Comparison of ENCODE assay signal across 29 cellular contexts in genomic region chr17:58538801-58539410, GRCh38. TPM values are rescaled to one million over a fixed set of nuclear protein-coding genes. Genes with fewer than 3 reads are reported as not detected.
DNase-seq lines count a peak whose midpoint lies in the region; ATAC-seq and TF ChIP-seq lines count a peak whose summit lies in the region.
"Had no signal": no experiment of that assay in that cellular context is flagged by ENCODE, and none has a peak within 500 bp of the region (broad histone marks: within the 10 kb centered on the region; RNA-seq: fewer than 3 reads in every experiment).

No MANE protein-coding gene starts in this region.

- DNase-seq in Right ventricle myocardium inferior (ENCODE audit: missing footprints) (no peak), cardiac septum (ENCODE audit: low spot score) (no peak), heart right ventricle (no peak), spleen (no peak), endodermal cell (no peak), NCI-H1105 treated with DMSO at 0.1 percent for 48 hours (lab: John Stamatoyannopoulos, UW) (no peak)
- DNase-seq in activated T-helper 1 cell treated with anti-CD3 and anti-CD28 coated beads, Interleukin-12 subunit alpha, Interleukin-12 subunit beta, Interleukin-2, Interleukin-4 antibody, amounts not matched to agents 30 ng/mL and 10 ng/mL and 1 ng/mL, durations not matched to agents 14 hours and 24 hours and 36 hours (ENCODE audit: low spot score), result no peak
- DNase-seq: activated CD4-positive, alpha-beta memory T cell treated with anti-CD3 and anti-CD28 coated beads, Interleukin-2, amount 10 ng/mL, durations not matched to agents 7 days and 5 days; activated CD8-positive, alpha-beta memory T cell treated with anti-CD3 and anti-CD28 coated beads, Interleukin-2, amount 50 U/mL, for 4 hours; activated naive CD4-positive, alpha-beta T cell treated with anti-CD3 and anti-CD28 coated beads, Interleukin-2, amount 10 ng/mL, durations not matched to agents 7 days and 5 days; adrenal gland; CD8-positive, alpha-beta T cell; effector CD4-positive, alpha-beta T cell; HFFc6; NCI-H187 treated with DMSO at 0.1 percent for 48 hours; OCI-M1; stimulated activated CD4-positive, alpha-beta T cell treated with anti-CD3 and anti-CD28 coated beads, Interleukin-15, amount 100 ng/mL, for 24 hours; T-cell had no signal

- ATAC-seq in Right ventricle myocardium inferior, result peak; percentile 41
- ATAC-seq in heart right ventricle, result peak; percentile 39 to 86 (median 68)
- ATAC-seq: CD8-positive, alpha-beta T cell; GM23338; stimulated activated memory B cell treated with anti-CD40 and anti-IgM and Interleukin-4, amounts not matched to agents 10 μg/mL and 1 μg/mL and 100 μg/mL, for 72 hours; T-cell had no signal

- H3K27me3 ChIP-seq in heart right ventricle (no peaks in the 10 kb centered on the region), spleen (replicated peaks in 1 of 7) (peaks cover 0 to 2% (median 0%) of the 10 kb centered on the region in 7 donors), endodermal cell (ENCODE audit: control insufficient read depth, insufficient read depth, low read length, poor library complexity, severe bottlenecking) (peaks cover 21% of the 10 kb centered on the region)
- H3K27me3 ChIP-seq: adrenal gland had no signal

- TF ChIP-seq CTCF in heart right ventricle (IDR thresholded peaks at IDR 0.05) (no peak), spleen (IDR thresholded peaks at IDR 0.05 in 8 of 11, conservative IDR thresholded peaks at IDR 0.05 in 3 of 11) (no peak), endodermal cell (conservative IDR thresholded peaks at IDR 0.05) (no peak)

- H3K4me1 ChIP-seq in heart right ventricle, result peaks cover 7 to 54% (median 33%) of the 10 kb centered on the region in 9 donors
- peaks cover 0 to 37% (median 18%) of the 10 kb centered on the region in 6 donors for H3K4me1 ChIP-seq in spleen
- H3K4me1 ChIP-seq in endodermal cell (ENCODE audit: control insufficient read depth, insufficient read depth, low read length), result no peaks in the 10 kb centered on the region
- H3K4me1 ChIP-seq: prostate gland, sigmoid colon had no signal

- H3K4me3 ChIP-seq in heart right ventricle (peak overlapping the region in 3 of 10 donors; percentile 4 to 37 (median 20)), spleen (no peak overlapping the region), endodermal cell (ENCODE audit: low read length) (no peak overlapping the region)
- H3K4me3 ChIP-seq: adrenal gland, GM23338, prostate gland, sigmoid colon had no signal

- H3K9me3 Mint-ChIP-seq in endodermal cell, result no peaks in the 10 kb centered on the region
- H3K9me3 Mint-ChIP-seq in activated T-helper 1 cell treated with anti-CD3 and anti-CD28 coated beads, Interleukin-12 subunit alpha, Interleukin-12 subunit beta, Interleukin-2, Interleukin-4 antibody, amounts not matched to agents 30 ng/mL and 10 ng/mL and 1 ng/mL, durations not matched to agents 14 hours and 24 hours and 36 hours, result no peaks in the 10 kb centered on the region
- H3K9me3 Mint-ChIP-seq: activated CD4-positive, alpha-beta memory T cell treated with anti-CD3 and anti-CD28 coated beads, Interleukin-2, amount 10 ng/mL, durations not matched to agents 7 days and 5 days; activated naive CD4-positive, alpha-beta T cell treated with anti-CD3 and anti-CD28 coated beads, Interleukin-2, amount 10 ng/mL, durations not matched to agents 7 days and 5 days; brain; CD8-positive, alpha-beta T cell; GM23338; HFFc6; IgD-negative memory B cell; stimulated activated memory B cell treated with anti-CD40 and anti-IgM and Interleukin-4, amounts not matched to agents 10 μg/mL and 1 μg/mL and 100 μg/mL, for 72 hours; T-cell; type B pancreatic cell had no signal

- WGBS in heart right ventricle, 2 donors, result 21 to 25% methylated on average over 6 of the region's 6 CpGs
- 37 to 69% (median 58%) methylated on average over 3 to 6 of the region's 6 CpGs for WGBS in spleen, 5 donors
- WGBS in endodermal cell (ENCODE audit: insufficient coverage in 1 of 2, insufficient read length in 1 of 2), 2 experiments, result 90 to 92% methylated on average over 4 to 6 of the region's 6 CpGs

- peaks cover 41% of the 10 kb centered on the region for H3K27me3 Mint-ChIP-seq in endodermal cell (ENCODE audit: insufficient read depth)
- peaks cover 20% of the 10 kb centered on the region for H3K27me3 Mint-ChIP-seq in activated T-helper 1 cell treated with anti-CD3 and anti-CD28 coated beads, Interleukin-12 subunit alpha, Interleukin-12 subunit beta, Interleukin-2, Interleukin-4 antibody, amounts not matched to agents 30 ng/mL and 10 ng/mL and 1 ng/mL, durations not matched to agents 14 hours and 24 hours and 36 hours (ENCODE audit: insufficient read depth)

- intact Hi-C loops in Right ventricle myocardium inferior (cut with DNase I) (loop anchor here (5.0 kb wide), 1 partner anchor 38 kb away; no protein-coding TSS in a partner anchor), cardiac septum (cut with DNase I) (no loop called here), heart right ventricle (cut with DNase I) (loop anchor here in 2 of 10 donors (5.0 kb wide), 2 partner anchors 33 to 93 kb away; no protein-coding TSS in a partner anchor), spleen (cut with DNase I; ENCODE audit: low total_unique reads) (no loop called here)
- intact Hi-C loops in activated T-helper 1 cell treated with anti-CD3 and anti-CD28 coated beads, Interleukin-12 subunit alpha, Interleukin-12 subunit beta, Interleukin-2, Interleukin-4 antibody, amounts not matched to agents 30 ng/mL and 10 ng/mL and 1 ng/mL, durations not matched to agents 14 hours and 24 hours and 36 hours (cut with micrococcal nuclease), result no loop called here

- peak overlapping the region; percentile 34 for H3K27ac ChIP-seq in angular gyrus (ENCODE audit: low read depth, low read length)
- peak overlapping the region in 9 of 10 donors; percentile 11 to 80 (median 61) for H3K27ac ChIP-seq in heart right ventricle
- H3K27ac ChIP-seq in spleen, result peak overlapping the region in 7 of 8 donors; percentile 22 to 63 (median 47)
- H3K27ac ChIP-seq in endodermal cell (ENCODE audit: low read depth, low read length), result no peak overlapping the region
- H3K27ac ChIP-seq: adrenal gland, prostate gland, RWPE1, sigmoid colon had no signal

- H3K9me3 ChIP-seq in heart right ventricle (no peaks in the 10 kb centered on the region), spleen (no peaks in the 10 kb centered on the region), endodermal cell (ENCODE audit: control insufficient read depth, low read length) (no peaks in the 10 kb centered on the region)
- H3K9me3 ChIP-seq: adrenal gland, prostate gland, sigmoid colon had no signal

- no peak overlapping the region for H3K4me3 Mint-ChIP-seq in endodermal cell
- H3K4me3 Mint-ChIP-seq in activated T-helper 1 cell treated with anti-CD3 and anti-CD28 coated beads, Interleukin-12 subunit alpha, Interleukin-12 subunit beta, Interleukin-2, Interleukin-4 antibody, amounts not matched to agents 30 ng/mL and 10 ng/mL and 1 ng/mL, durations not matched to agents 14 hours and 24 hours and 36 hours, result no peak overlapping the region
- H3K4me3 Mint-ChIP-seq: activated CD4-positive, alpha-beta memory T cell treated with anti-CD3 and anti-CD28 coated beads, Interleukin-2, amount 10 ng/mL, durations not matched to agents 7 days and 5 days; activated naive CD4-positive, alpha-beta T cell treated with anti-CD3 and anti-CD28 coated beads, Interleukin-2, amount 10 ng/mL, durations not matched to agents 7 days and 5 days; brain; CD8-positive, alpha-beta T cell; GM23338; HFFc6; IgD-negative memory B cell; stimulated activated memory B cell treated with anti-CD40 and anti-IgM and Interleukin-4, amounts not matched to agents 10 μg/mL and 1 μg/mL and 100 μg/mL, for 72 hours; T-cell; type B pancreatic cell had no signal

- no peak for TF ChIP-seq POLR2A in spleen (IDR thresholded peaks at IDR 0.05)

- H3K36me3 ChIP-seq in heart right ventricle (no peaks in the 10 kb centered on the region), spleen (no peaks in the 10 kb centered on the region), endodermal cell (ENCODE audit: control insufficient read depth, insufficient read depth, low read length) (no peaks in the 10 kb centered on the region)
- H3K36me3 ChIP-seq: adrenal gland, prostate gland, sigmoid colon had no signal

- H3K27ac Mint-ChIP-seq in endodermal cell, result no peak overlapping the region
- no peak overlapping the region for H3K27ac Mint-ChIP-seq in activated T-helper 1 cell treated with anti-CD3 and anti-CD28 coated beads, Interleukin-12 subunit alpha, Interleukin-12 subunit beta, Interleukin-2, Interleukin-4 antibody, amounts not matched to agents 30 ng/mL and 10 ng/mL and 1 ng/mL, durations not matched to agents 14 hours and 24 hours and 36 hours
- H3K27ac Mint-ChIP-seq: activated CD4-positive, alpha-beta memory T cell treated with anti-CD3 and anti-CD28 coated beads, Interleukin-2, amount 10 ng/mL, durations not matched to agents 7 days and 5 days; activated naive CD4-positive, alpha-beta T cell treated with anti-CD3 and anti-CD28 coated beads, Interleukin-2, amount 10 ng/mL, durations not matched to agents 7 days and 5 days; CD8-positive, alpha-beta T cell; GM23338; HFFc6; IgD-negative memory B cell; stimulated activated memory B cell treated with anti-CD40 and anti-IgM and Interleukin-4, amounts not matched to agents 10 μg/mL and 1 μg/mL and 100 μg/mL, for 72 hours; T-cell; type B pancreatic cell had no signal

- no peak overlapping the region for H3K9ac ChIP-seq in endodermal cell (ENCODE audit: extremely low read depth, low read length, poor library complexity, severe bottlenecking)

- peaks cover 2% of the 10 kb centered on the region for H3K4me1 Mint-ChIP-seq in endodermal cell
- no peaks in the 10 kb centered on the region for H3K4me1 Mint-ChIP-seq in activated T-helper 1 cell treated with anti-CD3 and anti-CD28 coated beads, Interleukin-12 subunit alpha, Interleukin-12 subunit beta, Interleukin-2, Interleukin-4 antibody, amounts not matched to agents 30 ng/mL and 10 ng/mL and 1 ng/mL, durations not matched to agents 14 hours and 24 hours and 36 hours (ENCODE audit: low read depth)
- H3K4me1 Mint-ChIP-seq: activated CD4-positive, alpha-beta memory T cell treated with anti-CD3 and anti-CD28 coated beads, Interleukin-2, amount 10 ng/mL, durations not matched to agents 7 days and 5 days; activated naive CD4-positive, alpha-beta T cell treated with anti-CD3 and anti-CD28 coated beads, Interleukin-2, amount 10 ng/mL, durations not matched to agents 7 days and 5 days; IgD-negative memory B cell; stimulated activated memory B cell treated with anti-CD40 and anti-IgM and Interleukin-4, amounts not matched to agents 10 μg/mL and 1 μg/mL and 100 μg/mL, for 72 hours; T-cell had no signal

- no peaks in the 10 kb centered on the region for H3K36me3 Mint-ChIP-seq in endodermal cell (ENCODE audit: low read depth)
- no peaks in the 10 kb centered on the region for H3K36me3 Mint-ChIP-seq in activated T-helper 1 cell treated with anti-CD3 and anti-CD28 coated beads, Interleukin-12 subunit alpha, Interleukin-12 subunit beta, Interleukin-2, Interleukin-4 antibody, amounts not matched to agents 30 ng/mL and 10 ng/mL and 1 ng/mL, durations not matched to agents 14 hours and 24 hours and 36 hours (ENCODE audit: low read depth)
- H3K36me3 Mint-ChIP-seq: activated naive CD4-positive, alpha-beta T cell treated with anti-CD3 and anti-CD28 coated beads, Interleukin-2, amount 10 ng/mL, durations not matched to agents 7 days and 5 days; brain; CD8-positive, alpha-beta T cell; IgD-negative memory B cell; stimulated activated memory B cell treated with anti-CD40 and anti-IgM and Interleukin-4, amounts not matched to agents 10 μg/mL and 1 μg/mL and 100 μg/mL, for 72 hours; T-cell; type B pancreatic cell had no signal

RNA-seq across cellular contexts. Expression of gene MTMR4, which starts 24.5 kb away (rescaled TPM):
- total RNA-seq in Right ventricle myocardium inferior, result 14.3 TPM
- 23.4 TPM for total RNA-seq in cardiac septum
- 10 to 100 TPM in 9 of 10 donors, 1 to 10 TPM in 1; 8.5 to 26.6 (median 17.1) TPM for total RNA-seq in heart right ventricle
- polyA plus RNA-seq in heart right ventricle, result 10 to 100 TPM in 1 of 2 donors, 1 to 10 TPM in 1; 9.6 to 12.3 TPM
- total RNA-seq in spleen, result 10 to 100 TPM; 42.0 to 61.9 (median 50.3) TPM
- 10 to 100 TPM; 12.7 to 17.3 (median 14.1) TPM for polyA plus RNA-seq in spleen
- 10 to 100 TPM; 39.4 to 52.9 TPM for total RNA-seq in endodermal cell
- polyA plus RNA-seq in endodermal cell (2013, experiment 1 of 2), result 43.6 TPM
- 39.0 TPM for polyA plus RNA-seq in endodermal cell (2013, experiment 2 of 2)
- total RNA-seq in activated T-helper 1 cell treated with anti-CD3 and anti-CD28 coated beads, Interleukin-12 subunit alpha, Interleukin-12 subunit beta, Interleukin-2, Interleukin-4 antibody, amounts not matched to agents 30 ng/mL and 10 ng/mL and 1 ng/mL, durations not matched to agents 14 hours and 24 hours and 36 hours, result 77.4 and 83.3 TPM in 2 replicates

RNA-seq across cellular contexts. Expression of gene HSF5, which starts 50.7 kb away (rescaled TPM):
- total RNA-seq in Right ventricle myocardium inferior (not detected), cardiac septum (not detected), heart right ventricle (under 1 TPM in 3 of 10 donors, not detected in 7; 0.04 to 0.14 (median 0.05) TPM), spleen (1 to 10 TPM; 1.1 to 1.7 (median 1.3) TPM), endodermal cell (under 1 TPM; 0.09 to 0.22 TPM)
- polyA plus RNA-seq in heart right ventricle (not detected), spleen (under 1 TPM; 0.57 to 0.79 (median 0.61) TPM)
- polyA plus RNA-seq in endodermal cell (2013, experiment 1 of 2), result 0.04 TPM
- not detected for polyA plus RNA-seq in endodermal cell (2013, experiment 2 of 2)
- 1.1 and 1.2 TPM in 2 replicates for total RNA-seq in activated T-helper 1 cell treated with anti-CD3 and anti-CD28 coated beads, Interleukin-12 subunit alpha, Interleukin-12 subunit beta, Interleukin-2, Interleukin-4 antibody, amounts not matched to agents 30 ng/mL and 10 ng/mL and 1 ng/mL, durations not matched to agents 14 hours and 24 hours and 36 hours
- total RNA-seq: adrenal gland, glomerular endothelial cell, HFFc6 had no signal
- polyA plus RNA-seq: GM23338, liver had no signal
